1 cellular context compared by ENCODE assay signal in genomic region chr2:72952110-72952823, GRCh38.
TF ChIP-seq lines count a peak whose summit lies in the region.

No MANE protein-coding gene starts in this region.

TF ChIP-seq in H1, 55 proteins besides CTCF, POLR2A, EP300 and RAD21:
- no peak for TF ChIP-seq POU5F1 (IDR thresholded peaks at IDR 0.05; ENCODE audit: low read depth, low read length)
- no peak for TF ChIP-seq ATF2 (IDR thresholded peaks at IDR 0.05; ENCODE audit: low read length)
- no peak for TF ChIP-seq SRF (IDR thresholded peaks at IDR 0.05; ENCODE audit: low read depth, low read length)
- TF ChIP-seq SP1 (IDR thresholded peaks at IDR 0.05; ENCODE audit: low read depth, low read length) = no peak
- TF ChIP-seq NANOG (IDR thresholded peaks at IDR 0.05; ENCODE audit: insufficient read depth, low read depth, low read length, poor library complexity, severe bottlenecking) = no peak
- no peak for TF ChIP-seq HDAC6 (IDR thresholded peaks at IDR 0.05; ENCODE audit: low read depth, low read length)
- TF ChIP-seq, protein P1, sequence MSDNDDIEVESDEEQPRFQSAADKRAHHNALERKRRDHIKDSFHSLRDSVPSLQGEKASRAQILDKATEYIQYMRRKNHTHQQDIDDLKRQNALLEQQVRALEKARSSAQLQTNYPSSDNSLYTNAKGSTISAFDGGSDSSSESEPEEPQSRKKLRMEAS (IDR thresholded peaks at IDR 0.05) = no peak
- TF ChIP-seq RFX5 (IDR thresholded peaks at IDR 0.05; ENCODE audit: borderline replicate concordance, low read depth, low read length) = no peak
- no peak for TF ChIP-seq SP2 (IDR thresholded peaks at IDR 0.05; ENCODE audit: low read length)
- TF ChIP-seq ASH2L (IDR thresholded peaks at IDR 0.05; ENCODE audit: low read length) = no peak
- no peak for TF ChIP-seq KDM5A (IDR thresholded peaks at IDR 0.05; ENCODE audit: low read length)
- no peak for TF ChIP-seq TEAD4 (IDR thresholded peaks at IDR 0.05; ENCODE audit: low read depth, low read length)
- no peak for TF ChIP-seq ZNF274 (IDR thresholded peaks at IDR 0.05; ENCODE audit: borderline replicate concordance, extremely low read depth, low read length)
- no peak for TF ChIP-seq PHF8 (conservative IDR thresholded peaks at IDR 0.05; ENCODE audit: low read depth, low read length)
- no peak for TF ChIP-seq BACH1 (IDR thresholded peaks at IDR 0.05; ENCODE audit: low read length)
- no peak for TF ChIP-seq JUND (IDR thresholded peaks at IDR 0.05; ENCODE audit: low read length)
- no peak for TF ChIP-seq POLR2AphosphoS5 (IDR thresholded peaks at IDR 0.05; ENCODE audit: low read depth, low read length)
- no peak for TF ChIP-seq RBBP5 (IDR thresholded peaks at IDR 0.05; ENCODE audit: borderline replicate concordance, low read depth, low read length)
TF ChIP-seq in H1: peak in this region for 0.
